8 cellular contexts compared by ENCODE assay signal in the genomic region with DNA sequence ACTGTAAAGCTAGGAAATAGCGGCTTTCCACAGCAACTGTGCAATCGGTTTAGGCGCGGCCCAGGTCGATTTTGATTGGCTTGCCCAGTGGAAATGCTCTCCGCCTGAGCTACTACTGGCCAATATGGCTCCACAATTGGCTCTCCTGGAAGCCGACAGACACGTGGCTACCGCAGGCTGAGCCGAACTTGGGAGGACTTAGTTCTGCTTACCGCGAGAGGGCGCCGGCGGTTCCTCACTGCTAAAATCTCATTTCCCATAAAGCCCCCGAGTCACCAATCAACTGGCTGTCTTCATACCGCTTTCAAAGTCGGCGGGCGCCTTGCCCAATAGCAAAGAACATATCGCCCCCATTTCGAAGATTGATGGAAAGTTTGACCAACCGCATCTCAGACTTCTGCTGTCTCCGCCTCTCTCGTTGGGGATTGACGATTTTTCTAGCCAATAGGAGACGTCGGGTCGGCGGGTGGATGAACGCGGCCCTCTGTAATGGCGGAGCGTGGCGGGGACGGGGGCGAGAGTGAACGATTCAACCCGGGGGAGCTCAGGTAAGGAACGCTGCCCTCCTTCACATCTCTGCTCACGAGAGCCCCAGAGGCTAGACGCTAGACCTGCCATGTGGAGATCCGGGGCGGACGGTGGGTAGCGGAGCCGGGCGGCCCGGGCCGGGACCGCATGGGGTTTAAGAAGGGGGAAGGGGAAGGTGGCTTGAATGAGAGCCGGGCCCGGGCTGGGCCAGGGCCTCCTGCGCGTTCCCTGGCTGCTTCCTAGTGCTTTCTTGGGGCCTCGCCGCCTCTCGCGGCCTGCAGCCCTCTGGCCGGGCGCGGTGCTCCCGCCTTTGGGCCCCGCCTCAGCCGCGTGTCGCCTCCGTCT. TPM values are rescaled to one million over a fixed set of nuclear protein-coding genes. Genes with fewer than 3 reads are reported as not detected.
DNase-seq lines count a peak whose midpoint lies in the region; ATAC-seq and TF ChIP-seq lines count a peak whose summit lies in the region.

TCERG1 (plus strand) TSS at position 473 of the 873 bp plus-strand sequence; CDS start at position 490, 17 bp downstream.

- H3K4me1 ChIP-seq in parathyroid adenoma (peaks cover 9% of the 10 kb centered on the region), transverse colon (peaks cover 19 to 47% (median 32%) of the 10 kb centered on the region in 4 donors)

- TF ChIP-seq EP300 in transverse colon (IDR thresholded peaks at IDR 0.05; ENCODE audit: low read depth): no peak

- DNase-seq in GM12864 (ENCODE audit: low read depth) (peak; percentile 100), NCI-H1105 treated with DMSO at 0.1 percent for 48 hours (lab: John Stamatoyannopoulos, UW) (peak; percentile 96), Right ventricle myocardium superior (peak; percentile 99), transverse colon (peak; percentile 99)
- DNase-seq in activated naive CD8-positive, alpha-beta T cell treated with anti-CD3 and anti-CD28 coated beads, Interleukin-2, amount 50 U/mL, for 16 hours (ENCODE audit: low read depth, low spot score): peak; percentile 92

- TF ChIP-seq CTCF in GM12864 (IDR thresholded peaks at IDR 0.05; ENCODE audit: low read depth, low read length, missing control alignments) (peak; percentile 67), SU-DHL-6 (IDR thresholded peaks at IDR 0.05; ENCODE audit: insufficient read depth, low read length, poor library complexity, severe bottlenecking) (peak; percentile 81), parathyroid adenoma (IDR thresholded peaks at IDR 0.05) (peak; percentile 91), transverse colon (IDR thresholded peaks at IDR 0.05) (peak; percentile 61 to 86 (median 78))

- peak within 1 kb of the TSS; percentile 95 for H3K4me2 ChIP-seq in SU-DHL-6 (ENCODE audit: low read depth, low read length, poor library complexity, severe bottlenecking)
- peak within 1 kb of the TSS; percentile 97 for H3K4me2 ChIP-seq in parathyroid adenoma (ENCODE audit: low read length)

- peak; percentile 95 for ATAC-seq in HG02642 (IDR thresholded peaks at IDR 0.05; ENCODE audit: poor library complexity, unreplicated experiment)
- peak; percentile 96 for ATAC-seq in Right ventricle myocardium superior (ENCODE audit: poor library complexity)

- peaks cover 30% of the 10 kb centered on the region for H4K20me1 ChIP-seq in SU-DHL-6 (ENCODE audit: low read depth, low read length)

- H3K27me3 ChIP-seq in SU-DHL-6 (ENCODE audit: low read length) (no peaks in the 10 kb centered on the region), parathyroid adenoma (ENCODE audit: control insufficient read depth, insufficient read depth, low read length) (no peaks in the 10 kb centered on the region), transverse colon (no peaks in the 10 kb centered on the region)

- no peaks in the 10 kb centered on the region for H3K9me2 ChIP-seq in SU-DHL-6 (replicated peaks; ENCODE audit: insufficient read depth, low read length)

- WGBS in transverse colon (ENCODE audit: low coverage in 1 of 2), 2 donors: 0% methylated on average over 9 to 45 of the region's 68 CpGs

- in situ Hi-C loops in transverse colon (cut with MboI; ENCODE audit: low pct_ligation_motif_present in 1 of 4, low pct_unique_long_range_greater_than_20kb in 1 of 4, low sequenced_read_pairs in 3 of 4): no loop called here

- peaks cover 50% of the 10 kb centered on the region for H3K79me2 ChIP-seq in SU-DHL-6 (ENCODE audit: insufficient read depth, low read length)
- H3K79me2 ChIP-seq in parathyroid adenoma: peaks cover 33% of the 10 kb centered on the region

- intact Hi-C loops in Right ventricle myocardium superior (cut with DNase I) (no loop called here), transverse colon (cut with DNase I; ENCODE audit: low total_unique reads) (no loop called here)

- H2AFZ ChIP-seq in SU-DHL-6 (ENCODE audit: low read depth, low read length, severe bottlenecking) (peak within 1 kb of the TSS; percentile 89), parathyroid adenoma (peak within 1 kb of the TSS; percentile 85)

- H3K27ac ChIP-seq in SU-DHL-6 (ENCODE audit: low read depth, low read length) (peak within 1 kb of the TSS; percentile 80), parathyroid adenoma (peak within 1 kb of the TSS; percentile 63), transverse colon (peak within 1 kb of the TSS; percentile 88 to 96 (median 94))

- peak; percentile 60 for TF ChIP-seq POLR2A in transverse colon (IDR thresholded peaks at IDR 0.05)

- H3F3A ChIP-seq in SU-DHL-6 (ENCODE audit: insufficient read depth): no peaks in the 10 kb centered on the region

- peak within 1 kb of the TSS; percentile 95 for H3K4me3 ChIP-seq in GM12864 (ENCODE audit: low read depth, low read length)
- H3K4me3 ChIP-seq in SU-DHL-6 (ENCODE audit: insufficient read depth, low read length, poor library complexity, severe bottlenecking): peak within 1 kb of the TSS; percentile 77
- H3K4me3 ChIP-seq in parathyroid adenoma (ENCODE audit: low read depth, low read length): peak within 1 kb of the TSS; percentile 72
- peak within 1 kb of the TSS; percentile 92 to 97 (median 96) for H3K4me3 ChIP-seq in transverse colon

- H3K36me3 ChIP-seq in SU-DHL-6 (ENCODE audit: low read length) (no peaks in the 10 kb centered on the region), parathyroid adenoma (ENCODE audit: control insufficient read depth, insufficient read depth, low read length) (no peaks in the 10 kb centered on the region), transverse colon (no peaks in the 10 kb centered on the region)

- peak within 1 kb of the TSS; percentile 96 for H3K9ac ChIP-seq in SU-DHL-6 (ENCODE audit: low read length)
- peak within 1 kb of the TSS; percentile 73 for H3K9ac ChIP-seq in parathyroid adenoma

- H3K9me3 ChIP-seq in SU-DHL-6 (ENCODE audit: insufficient read depth, low read length): no peaks in the 10 kb centered on the region
- H3K9me3 ChIP-seq in parathyroid adenoma (ENCODE audit: control insufficient read depth, low read length): no peaks in the 10 kb centered on the region
- H3K9me3 ChIP-seq in transverse colon: no peaks in the 10 kb centered on the region

RNA-seq across cellular contexts. Expression of gene TCERG1, which starts in this region (rescaled TPM):
- 20.8 TPM for total RNA-seq in Right ventricle myocardium superior
- 100 to 1,000 TPM in 3 of 4 donors, 10 to 100 TPM in 1; 63.9 to 117 (median 109) TPM for total RNA-seq in transverse colon

Comparison
In these comparisons a context has a peak if more than half of its experiments do, and no peak if none do; other contexts are left out.
1. Peak in every context shown above with its lines: DNase-seq, ATAC-seq, H3K4me3 ChIP-seq and H3K27ac ChIP-seq.